ENCODE assay signal across 20 cellular contexts in genomic region chrX:47748576-47748975, GRCh38.
"Had no signal": no experiment of that assay in that cellular context is flagged by ENCODE, and none has a peak within 500 bp of the region (broad histone marks: within the 10 kb centered on the region; RNA-seq: fewer than 3 reads in every experiment).

No MANE protein-coding gene starts in this region.

- H3K27ac ChIP-seq: epithelial cell of prostate, psoas muscle, right lobe of liver had no signal

- H3K9me3 ChIP-seq: psoas muscle, right lobe of liver had no signal

- DNase-seq: activated CD4-positive, alpha-beta T cell treated with anti-CD3 and anti-CD28 coated beads, Interleukin-2, amount 50 U/mL, for 48 hours; activated CD8-positive, alpha-beta memory T cell treated with anti-CD3 and anti-CD28 coated beads, Interleukin-2, amount 10 ng/mL, durations not matched to agents 7 days and 5 days; activated gamma-delta T cell; activated naive CD8-positive, alpha-beta T cell treated with anti-CD3 and anti-CD28 coated beads for 36 hours; activated T-cell treated with anti-CD3 and anti-CD28 coated beads, Interleukin-2, amount 50 U/mL, for 4 hours; aorta; central memory CD4-positive, alpha-beta T cell; effector memory CD4-positive, alpha-beta T cell; foreskin melanocyte; head of caudate nucleus; mammary epithelial cell; natural killer cell; occipital lobe; psoas muscle; right lobe of liver; stimulated activated CD4-positive, alpha-beta T cell treated with anti-CD3 and anti-CD28 coated beads, Interleukin-2, amount 100 ng/mL, for 24 hours; stimulated activated naive CD4-positive, alpha-beta T cell; T-helper 17 cell had no signal

- ATAC-seq: activated CD8-positive, alpha-beta memory T cell treated with anti-CD3 and anti-CD28 coated beads, Interleukin-2, amount 10 ng/mL, durations not matched to agents 7 days and 5 days; activated T-cell treated with anti-CD3 and anti-CD28 coated beads, Interleukin-2, amount 50 U/mL, for 4 hours; left lobe of liver; natural killer cell; right lobe of liver; T-helper 17 cell had no signal

- H3K36me3 ChIP-seq: right lobe of liver had no signal

- H3K4me3 ChIP-seq: psoas muscle, right lobe of liver had no signal

- H3K4me1 ChIP-seq: psoas muscle, right lobe of liver had no signal
